Comparison of ENCODE assay signal across 18 cellular contexts in the genomic region with DNA sequence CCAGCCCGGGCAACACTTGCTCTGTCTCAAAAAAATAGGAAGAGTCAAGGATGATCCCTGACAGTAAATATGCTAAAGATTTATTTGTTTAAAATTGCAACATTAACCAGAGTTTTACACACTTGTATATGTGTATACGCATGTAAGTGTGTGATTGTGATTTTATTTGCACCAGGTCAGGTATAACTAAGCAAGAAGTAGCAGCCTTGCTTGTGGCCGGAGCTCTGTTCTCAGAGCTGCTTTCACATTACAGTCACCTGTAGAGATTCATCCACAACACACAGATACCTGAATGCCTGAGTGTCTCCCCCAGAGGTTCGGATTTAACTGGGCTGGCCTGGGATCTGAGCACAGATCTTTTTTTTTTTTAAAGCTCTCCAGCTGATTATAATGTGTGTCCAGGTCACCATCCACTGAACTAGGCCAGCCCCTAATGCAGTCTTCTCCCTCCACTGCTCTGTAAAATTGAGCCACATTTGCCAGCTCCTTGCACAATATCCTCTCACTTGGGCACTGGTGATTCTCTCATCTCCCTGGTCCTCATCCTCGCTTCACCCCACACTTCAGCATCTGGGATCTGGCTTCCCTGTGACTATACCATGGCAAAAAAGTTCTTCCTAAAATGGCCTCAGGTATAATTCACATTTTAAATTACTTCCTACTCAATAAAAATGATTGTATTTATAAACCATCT. TPM values are rescaled to one million over a fixed set of nuclear protein-coding genes. Genes with fewer than 3 reads are reported as not detected.
DNase-seq lines count a peak whose midpoint lies in the region; ATAC-seq and TF ChIP-seq lines count a peak whose summit lies in the region.
"Had no signal": no experiment of that assay in that cellular context is flagged by ENCODE, and none has a peak within 500 bp of the region (broad histone marks: within the 10 kb centered on the region; RNA-seq: fewer than 3 reads in every experiment).

No MANE protein-coding gene starts in this region.

- H2BK5ac ChIP-seq in mesenchymal stem cell (ENCODE audit: low read depth, low read length, poor library complexity, severe bottlenecking): no peak overlapping the region

- H3K27me3 Mint-ChIP-seq in Calu3 (ENCODE audit: unreplicated experiment): no peaks in the 10 kb centered on the region
- no peaks in the 10 kb centered on the region for H3K27me3 Mint-ChIP-seq in activated T-helper 2 cell treated with anti-CD3 and anti-CD28 coated beads, Interferon-gamma antibody, Interleukin-2, Interleukin-4, amounts not matched to agents 10 μg/mL and 5 μg/mL and 100 μg/mL, durations not matched to agents 14 hours and 24 hours and 36 hours (ENCODE audit: low read depth)
- H3K27me3 Mint-ChIP-seq: CD4-positive, alpha-beta T cell had no signal

- H3K18ac ChIP-seq in mesenchymal stem cell (ENCODE audit: low read depth in 1 of 2, low read length in 2 of 2): peak overlapping the region; percentile 23 to 86

- RAD21 ChIA-PET in HCT116 (lab: Charles Lee; ENCODE audit: low non-redundant PET in 1 of 2, low total read pairs in 2 of 2, uncharacterized antibody in 2 of 2, unreplicated experiment in 2 of 2): no interaction called here

- H3K27ac Mint-ChIP-seq in Calu3 (ENCODE audit: unreplicated experiment): peak overlapping the region; percentile 98
- H3K27ac Mint-ChIP-seq in activated T-helper 2 cell treated with anti-CD3 and anti-CD28 coated beads, Interferon-gamma antibody, Interleukin-2, Interleukin-4, amounts not matched to agents 10 μg/mL and 5 μg/mL and 100 μg/mL, durations not matched to agents 14 hours and 24 hours and 36 hours: peak overlapping the region; percentile 63
- H3K27ac Mint-ChIP-seq in stimulated activated effector memory CD8-positive, alpha-beta T cell treated with anti-CD3 and anti-CD28 coated beads, Interleukin-12 subunit alpha, Interleukin-12 subunit beta, amount 100 ng/mL, for 72 hours: no peak overlapping the region
- H3K27ac Mint-ChIP-seq: CD4-positive, alpha-beta T cell had no signal

- H4K20me1 ChIP-seq in HCT116 (ENCODE audit: insufficient read depth): no peaks in the 10 kb centered on the region

- H3K23ac ChIP-seq in mesenchymal stem cell (ENCODE audit: low read length in 2 of 2): no peak overlapping the region

- H3K79me1 ChIP-seq in mesenchymal stem cell (replicated peaks; ENCODE audit: low read length, poor library complexity, severe bottlenecking): no peaks in the 10 kb centered on the region

- peaks cover 53% of the 10 kb centered on the region for H3K36me3 Mint-ChIP-seq in Calu3 (ENCODE audit: insufficient read depth, unreplicated experiment)
- peaks cover 22% of the 10 kb centered on the region for H3K36me3 Mint-ChIP-seq in activated T-helper 2 cell treated with anti-CD3 and anti-CD28 coated beads, Interferon-gamma antibody, Interleukin-2, Interleukin-4, amounts not matched to agents 10 μg/mL and 5 μg/mL and 100 μg/mL, durations not matched to agents 14 hours and 24 hours and 36 hours (ENCODE audit: low read depth)
- H3K36me3 Mint-ChIP-seq in stimulated activated effector memory CD8-positive, alpha-beta T cell treated with anti-CD3 and anti-CD28 coated beads, Interleukin-12 subunit alpha, Interleukin-12 subunit beta, amount 100 ng/mL, for 72 hours: no peaks in the 10 kb centered on the region

- H3K9me2 ChIP-seq in HCT116 (ENCODE audit: insufficient read depth): no peaks in the 10 kb centered on the region

- H4K8ac ChIP-seq in mesenchymal stem cell (ENCODE audit: low read length): no peak overlapping the region

- no peak overlapping the region for H4K91ac ChIP-seq in mesenchymal stem cell (ENCODE audit: low read length)

- H3K9me3 ChIP-seq in HCT116 (ENCODE audit: control insufficient read depth in 1 of 2, insufficient read depth in 1 of 2, low read depth in 1 of 2, low read length in 2 of 2): peaks cover 0 to 9% of the 10 kb centered on the region in 2 experiments; a peak in 1 of 4 replicates
- peaks cover 6% of the 10 kb centered on the region for H3K9me3 ChIP-seq in mesenchymal stem cell (ENCODE audit: control insufficient read depth, low read length)
- H3K9me3 ChIP-seq: ascending aorta had no signal

- TF ChIP-seq RAD21 in HCT116 (IDR thresholded peaks at IDR 0.05; ENCODE audit: low read depth): no peak

- H3K4me1 Mint-ChIP-seq in Calu3 (ENCODE audit: low read depth, unreplicated experiment): peaks cover 55% of the 10 kb centered on the region
- H3K4me1 Mint-ChIP-seq in activated T-helper 2 cell treated with anti-CD3 and anti-CD28 coated beads, Interferon-gamma antibody, Interleukin-2, Interleukin-4, amounts not matched to agents 10 μg/mL and 5 μg/mL and 100 μg/mL, durations not matched to agents 14 hours and 24 hours and 36 hours (ENCODE audit: low read depth): peaks cover 55% of the 10 kb centered on the region
- H3K4me1 Mint-ChIP-seq in stimulated activated effector memory CD8-positive, alpha-beta T cell treated with anti-CD3 and anti-CD28 coated beads, Interleukin-12 subunit alpha, Interleukin-12 subunit beta, amount 100 ng/mL, for 72 hours: peaks cover 41% of the 10 kb centered on the region

- H2AK5ac ChIP-seq in mesenchymal stem cell (ENCODE audit: low read length, severe bottlenecking): peak overlapping the region; percentile 94

- peak overlapping the region; percentile 33 to 90 for H2BK12ac ChIP-seq in mesenchymal stem cell (ENCODE audit: low read length in 2 of 2)

- CTCF ChIA-PET in Calu3 (lab: Charles Lee) (no interaction called here), HCT116 (lab: Charles Lee) (no interaction called here)

- H3K4me3 ChIP-seq in HCT116 (replicated peaks in 1 of 2; ENCODE audit: low read depth in 1 of 2, low read length in 2 of 2) (no peak overlapping the region), mesenchymal stem cell (ENCODE audit: insufficient read depth in 1 of 2, low read depth in 1 of 2, low read length in 2 of 2) (no peak overlapping the region)
- H3K4me3 ChIP-seq: ascending aorta had no signal

- H3K79me2 ChIP-seq in HCT116 (ENCODE audit: insufficient read depth, low read length): no peaks in the 10 kb centered on the region

- no peak for TF ChIP-seq POLR2A in HCT116 (IDR thresholded peaks at IDR 0.05; ENCODE audit: borderline replicate concordance, extremely low read depth, insufficient read depth, insufficient read length)

- H3K4me3 Mint-ChIP-seq in Calu3 (ENCODE audit: low read depth, unreplicated experiment): no peak overlapping the region
- H3K4me3 Mint-ChIP-seq in activated T-helper 2 cell treated with anti-CD3 and anti-CD28 coated beads, Interferon-gamma antibody, Interleukin-2, Interleukin-4, amounts not matched to agents 10 μg/mL and 5 μg/mL and 100 μg/mL, durations not matched to agents 14 hours and 24 hours and 36 hours (ENCODE audit: low read depth): no peak overlapping the region
- no peak overlapping the region for H3K4me3 Mint-ChIP-seq in stimulated activated effector memory CD8-positive, alpha-beta T cell treated with anti-CD3 and anti-CD28 coated beads, Interleukin-12 subunit alpha, Interleukin-12 subunit beta, amount 100 ng/mL, for 72 hours
- H3K4me3 Mint-ChIP-seq: CD4-positive, alpha-beta T cell had no signal

- POLR2A ChIA-PET in HCT116 (lab: Charles Lee): interaction anchor here (0.8 to 4.6 kb wide), 5 partner anchors 7 to 41 kb away, joined by 3 to 43 read pairs (median 6); no protein-coding TSS in a partner anchor

- H3K14ac ChIP-seq in mesenchymal stem cell (ENCODE audit: low read length in 2 of 2): no peak overlapping the region

- H2BK15ac ChIP-seq in mesenchymal stem cell (ENCODE audit: low read depth, poor library complexity, severe bottlenecking): no peak overlapping the region

- H3K4me2 ChIP-seq in HCT116 (ENCODE audit: low read length) (no peak overlapping the region), mesenchymal stem cell (ENCODE audit: low read length, poor library complexity, severe bottlenecking) (no peak overlapping the region)

- H3K27ac ChIP-seq in HCT116 (ENCODE audit: low read depth, low read length) (no peak overlapping the region), mesenchymal stem cell (ENCODE audit: low read length, poor library complexity, severe bottlenecking) (peak overlapping the region; percentile 57)
- H3K27ac ChIP-seq: WERI-Rb-1 had no signal

- intact Hi-C loops in Calu3 (cut with micrococcal nuclease; ENCODE audit: unreplicated experiment) (no loop called here), HCT116 (cut with micrococcal nuclease) (loop anchor here (5.0 kb wide), 1 partner anchor 54 kb away; no protein-coding TSS in a partner anchor)
- intact Hi-C loops in activated T-helper 2 cell treated with anti-CD3 and anti-CD28 coated beads, Interferon-gamma antibody, Interleukin-2, Interleukin-4, amounts not matched to agents 10 μg/mL and 5 μg/mL and 100 μg/mL, durations not matched to agents 14 hours and 24 hours and 36 hours (cut with micrococcal nuclease): loop anchor here (5.0 kb wide), 1 partner anchor 41 kb away; no protein-coding TSS in a partner anchor

- H3K9ac ChIP-seq in HCT116 (ENCODE audit: low read length): peak overlapping the region; percentile 13; the same call in 1 of the 2 replicates
- peak overlapping the region; percentile 9 for H3K9ac ChIP-seq in mesenchymal stem cell (ENCODE audit: low read length)

- H3K27me3 ChIP-seq in HCT116 (ENCODE audit: insufficient read depth, low read length) (no peaks in the 10 kb centered on the region), mesenchymal stem cell (ENCODE audit: control insufficient read depth in 1 of 2, insufficient read depth in 1 of 2, low read length in 2 of 2) (no peaks in the 10 kb centered on the region)
- H3K27me3 ChIP-seq: ascending aorta had no signal

- no peak for TF ChIP-seq CTCF in Calu3 (IDR thresholded peaks at IDR 0.05; ENCODE audit: unreplicated experiment)
- no peak for TF ChIP-seq CTCF in HCT116 (IDR thresholded peaks at IDR 0.05 in 2 of 3, conservative IDR thresholded peaks at IDR 0.05 in 1 of 3; ENCODE audit: borderline replicate concordance in 1 of 3, insufficient read depth in 1 of 3, low read depth in 2 of 3, low read length in 2 of 3)

- DNase-seq in Calu3 (no peak), HCT116 (ENCODE audit: low read depth, low spot score) (no peak), mesenchymal stem cell (peak; percentile 40), NCI-H1694 (lab: John Stamatoyannopoulos, UW) (no peak)
- no peak for DNase-seq in activated T-helper 2 cell treated with anti-CD3 and anti-CD28 coated beads, Interferon-gamma antibody, Interleukin-2, Interleukin-4, amounts not matched to agents 10 μg/mL and 5 μg/mL and 100 μg/mL, durations not matched to agents 14 hours and 24 hours and 36 hours (ENCODE audit: low spot score)
- DNase-seq in stimulated activated effector memory CD8-positive, alpha-beta T cell treated with anti-CD3 and anti-CD28 coated beads, Interleukin-12 subunit alpha, Interleukin-12 subunit beta, amount 100 ng/mL, for 72 hours (ENCODE audit: low spot score in 2 of 2): no peak
- DNase-seq: CD4-positive, alpha-beta T cell; hippocampal formation; KBM-7; left cardiac atrium; NCI-H1417 treated with DMSO at 0.1 percent for 48 hours; NCI-H446 treated with DMSO at 0.1 percent for 48 hours; stimulated activated CD4-positive, alpha-beta T cell treated with anti-CD3 and anti-CD28 coated beads, Interleukin-12 subunit alpha, Interleukin-12 subunit beta, amount 100 ng/mL, for 4 hours; WERI-Rb-1 had no signal

- H2BK120ac ChIP-seq in mesenchymal stem cell (ENCODE audit: low read depth, low read length): peak overlapping the region; percentile 64

- BruUV-seq in Calu3 (replicated peaks; lab: Mats Ljungman, UMichigan): no TSS peak
- no TSS peak for BruUV-seq in HCT116 (replicated peaks; lab: Mats Ljungman, UMichigan)

- peaks cover 25 to 73% of the 10 kb centered on the region in 2 experiments for H3K4me1 ChIP-seq in HCT116 (ENCODE audit: control insufficient read depth in 1 of 2, insufficient read depth in 2 of 2, low read length in 2 of 2)
- peaks cover 11% of the 10 kb centered on the region for H3K4me1 ChIP-seq in mesenchymal stem cell (ENCODE audit: control insufficient read depth, insufficient read depth, low read depth, low read length)

- H3K4ac ChIP-seq in mesenchymal stem cell (ENCODE audit: low read depth in 1 of 2, low read length in 2 of 2): no peak overlapping the region

- 96% methylated on average over 3 of the region's 5 CpGs for WGBS in mesenchymal stem cell

- H3K36me3 ChIP-seq in HCT116 (ENCODE audit: control insufficient read depth in 1 of 2, insufficient read depth in 2 of 2, low read length in 2 of 2) (peaks cover 0 to 7% of the 10 kb centered on the region in 2 experiments; a peak in 1 of 4 replicates), mesenchymal stem cell (ENCODE audit: control insufficient read depth in 1 of 2, insufficient read depth in 2 of 2, low read depth in 1 of 2, low read length in 2 of 2) (no peaks in the 10 kb centered on the region)
- H3K36me3 ChIP-seq: ascending aorta, WERI-Rb-1 had no signal

- H2AFZ ChIP-seq in HCT116 (ENCODE audit: low read depth, low read length, poor library complexity, severe bottlenecking) (no peak overlapping the region), mesenchymal stem cell (ENCODE audit: low read depth, low read length) (no peak overlapping the region)

- H3K9me3 Mint-ChIP-seq in Calu3 (ENCODE audit: low read depth, unreplicated experiment): peaks cover under 1% of the 10 kb centered on the region
- H3K9me3 Mint-ChIP-seq in activated T-helper 2 cell treated with anti-CD3 and anti-CD28 coated beads, Interferon-gamma antibody, Interleukin-2, Interleukin-4, amounts not matched to agents 10 μg/mL and 5 μg/mL and 100 μg/mL, durations not matched to agents 14 hours and 24 hours and 36 hours: peaks cover 4% of the 10 kb centered on the region
- no peaks in the 10 kb centered on the region for H3K9me3 Mint-ChIP-seq in stimulated activated effector memory CD8-positive, alpha-beta T cell treated with anti-CD3 and anti-CD28 coated beads, Interleukin-12 subunit alpha, Interleukin-12 subunit beta, amount 100 ng/mL, for 72 hours
- H3K9me3 Mint-ChIP-seq: CD4-positive, alpha-beta T cell had no signal

- ATAC-seq in HCT116: no peak
- no peak for ATAC-seq in HG02870 (IDR thresholded peaks at IDR 0.05; ENCODE audit: unreplicated experiment)
- ATAC-seq in GM21619 (IDR thresholded peaks at IDR 0.05; ENCODE audit: unreplicated experiment): no peak
- ATAC-seq in stimulated activated effector memory CD8-positive, alpha-beta T cell treated with anti-CD3 and anti-CD28 coated beads, Interleukin-12 subunit alpha, Interleukin-12 subunit beta, amount 100 ng/mL, for 72 hours: no peak
- ATAC-seq: esophagus mucosa, left cardiac atrium had no signal

RNA-seq across cellular contexts. Expression of gene LIF, which starts 48.3 kb away (rescaled TPM):
- 202 and 260 TPM in 2 replicates for total RNA-seq in Calu3 (2022)
- 75.4 TPM for total RNA-seq in HCT116 (2021; ENCODE audit: unreplicated experiment)
- polyA plus RNA-seq in HCT116 (2012): 105 and 129 TPM in 2 replicates
- total RNA-seq in activated T-helper 2 cell treated with anti-CD3 and anti-CD28 coated beads, Interferon-gamma antibody, Interleukin-2, Interleukin-4, amounts not matched to agents 10 μg/mL and 5 μg/mL and 100 μg/mL, durations not matched to agents 14 hours and 24 hours and 36 hours: 919 and 932 TPM in 2 replicates
- polyA plus RNA-seq in mesenchymal stem cell (2013, experiment 1 of 2): 10.2 TPM
- polyA plus RNA-seq in mesenchymal stem cell (2013, experiment 2 of 2): 9.7 TPM
- total RNA-seq: ascending aorta had no signal
